1 cellular context compared by ENCODE assay signal in the genomic region with DNA sequence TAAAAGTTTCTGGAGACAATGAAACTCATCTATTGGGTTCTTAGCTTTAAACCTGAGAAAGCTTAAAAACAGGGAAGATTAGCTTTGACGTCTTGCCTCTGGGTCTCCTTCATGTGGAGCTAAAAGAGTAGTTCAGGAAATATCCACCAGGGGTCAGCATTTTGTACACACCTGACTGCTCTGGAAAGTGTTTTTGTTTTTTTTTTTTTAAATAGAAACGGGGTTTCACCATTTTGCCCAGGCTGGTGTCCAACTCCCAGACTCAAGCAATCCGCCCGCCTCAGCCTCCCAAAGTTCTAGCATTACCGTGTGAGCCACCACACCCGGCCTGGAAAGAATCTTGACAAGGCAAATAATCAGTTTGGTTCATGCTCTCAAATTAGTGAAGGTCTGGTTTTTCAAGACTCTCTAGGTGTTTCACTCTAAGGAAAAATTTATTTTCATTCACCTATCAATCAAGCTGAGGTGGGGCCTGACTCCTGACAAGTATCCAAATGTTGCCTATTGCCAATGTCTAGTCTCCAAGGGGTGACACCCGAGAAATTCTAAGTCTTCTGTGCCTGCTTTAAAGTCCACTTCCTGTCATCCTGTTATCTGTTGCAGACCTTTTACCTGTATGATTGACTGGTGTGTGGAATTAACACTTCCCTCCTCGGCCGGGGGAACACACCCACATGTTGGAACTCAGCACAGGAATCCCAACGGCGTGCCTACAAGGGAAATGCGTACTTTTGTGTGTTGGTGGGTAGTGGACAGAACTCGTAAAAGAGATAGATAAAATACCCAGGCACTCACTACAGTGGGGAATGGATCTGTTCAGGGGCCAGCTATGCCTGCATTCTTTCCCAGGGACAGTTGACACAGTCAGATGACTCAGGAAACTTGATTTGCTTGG.
A peak's percentile ranks its signal among the peaks of the same experiment; 100 is the strongest.
TF ChIP-seq lines count a peak whose summit lies in the region.

No MANE protein-coding gene starts in this region.

TF ChIP-seq in HepG2, 621 proteins besides CTCF, POLR2A, EP300 and RAD21 (continued from another document and continues in another):
- TF ChIP-seq NFRKB (IDR thresholded peaks at IDR 0.05) (no peak), CBX1 (IDR thresholded peaks at IDR 0.05; ENCODE audit: low read depth) (no peak), ZNF652 (CRISPR knock-in tag; IDR thresholded peaks at IDR 0.05; ENCODE audit: borderline replicate concordance, low read depth) (peak; percentile 86), ZNF326 (CRISPR knock-in tag; IDR thresholded peaks at IDR 0.05; ENCODE audit: borderline replicate concordance) (no peak), PPARG (CRISPR knock-in tag; conservative IDR thresholded peaks at IDR 0.05) (0 out of 2 replicates have a peak, but pooled peaks have one; percentile 10), ATF1 (CRISPR knock-in tag; IDR thresholded peaks at IDR 0.05) (no peak; the same call in 1 of the 2 replicates), NKX3-1 (CRISPR knock-in tag; IDR thresholded peaks at IDR 0.05) (no peak), JUND (CRISPR knock-in tag; IDR thresholded peaks at IDR 0.05) (0 out of 2 replicates have a peak, but pooled peaks have one; percentile 24), ATRX (CRISPR knock-in tag; IDR thresholded peaks at IDR 0.05; ENCODE audit: borderline replicate concordance) (no peak), GTF3A (CRISPR knock-in tag; conservative IDR thresholded peaks at IDR 0.05) (no peak), ZNF850 (CRISPR knock-in tag; conservative IDR thresholded peaks at IDR 0.05) (no peak), DNMT1 (CRISPR knock-in tag; IDR thresholded peaks at IDR 0.05) (no peak), FOXJ3 (CRISPR knock-in tag; IDR thresholded peaks at IDR 0.05; ENCODE audit: borderline replicate concordance) (peak; percentile 45; the same call in 1 of the 2 replicates), ISX (CRISPR knock-in tag; conservative IDR thresholded peaks at IDR 0.05) (no peak), CENPT (CRISPR knock-in tag; IDR thresholded peaks at IDR 0.05; ENCODE audit: low read depth) (no peak), CHCHD3 (CRISPR knock-in tag; IDR thresholded peaks at IDR 0.05) (no peak), HOXA5 (CRISPR knock-in tag; IDR thresholded peaks at IDR 0.05) (no peak), ZNF10 (CRISPR knock-in tag; IDR thresholded peaks at IDR 0.05; ENCODE audit: borderline replicate concordance, low read depth) (no peak), GABPB1 (CRISPR knock-in tag; IDR thresholded peaks at IDR 0.05) (peak; percentile 11; the same call in 1 of the 2 replicates), LCORL (IDR thresholded peaks at IDR 0.05) (no peak), LCORL (CRISPR knock-in tag; IDR thresholded peaks at IDR 0.05) (peak; percentile 47), ZFP90 (CRISPR knock-in tag; IDR thresholded peaks at IDR 0.05; ENCODE audit: borderline replicate concordance) (no peak), ZBTB8A (CRISPR knock-in tag; IDR thresholded peaks at IDR 0.05; ENCODE audit: borderline replicate concordance, low read depth) (no peak), ZSCAN9 (CRISPR knock-in tag; IDR thresholded peaks at IDR 0.05; ENCODE audit: borderline replicate concordance) (0 out of 2 replicates have a peak, but pooled peaks have one; percentile 9), ZNF292 (CRISPR knock-in tag; IDR thresholded peaks at IDR 0.05; ENCODE audit: borderline replicate concordance, low read depth) (no peak), GABPA (IDR thresholded peaks at IDR 0.05; ENCODE audit: low read depth, low read length) (no peak), GABPA (CRISPR knock-in tag; IDR thresholded peaks at IDR 0.05; ENCODE audit: low read depth) (peak; percentile 31; the same call in 1 of the 2 replicates), BORCS8-MEF2B (CRISPR knock-in tag; IDR thresholded peaks at IDR 0.05) (no peak), RELA (CRISPR knock-in tag; IDR thresholded peaks at IDR 0.05) (no peak), TOE1 (CRISPR knock-in tag; IDR thresholded peaks at IDR 0.05) (no peak), PHF8 (CRISPR knock-in tag; IDR thresholded peaks at IDR 0.05) (peak; percentile 38; the same call in 1 of the 2 replicates), ZNF383 (CRISPR knock-in tag; IDR thresholded peaks at IDR 0.05; ENCODE audit: borderline replicate concordance) (no peak), HNF4G (IDR thresholded peaks at IDR 0.05; ENCODE audit: borderline replicate concordance, low read depth, low read length) (no peak), HNF4G (CRISPR knock-in tag; IDR thresholded peaks at IDR 0.05; ENCODE audit: borderline replicate concordance, low read depth) (0 out of 2 replicates have a peak, but pooled peaks have one; percentile 11), ZFAT (CRISPR knock-in tag; conservative IDR thresholded peaks at IDR 0.05) (no peak), SMARCC2 (IDR thresholded peaks at IDR 0.05) (no peak), MYC (CRISPR knock-in tag; IDR thresholded peaks at IDR 0.05; ENCODE audit: borderline replicate concordance) (no peak), MIER2 (CRISPR knock-in tag; IDR thresholded peaks at IDR 0.05) (no peak), ERF (CRISPR knock-in tag; IDR thresholded peaks at IDR 0.05) (no peak), RFXANK (CRISPR knock-in tag; IDR thresholded peaks at IDR 0.05) (no peak), THYN1 (CRISPR knock-in tag; IDR thresholded peaks at IDR 0.05; ENCODE audit: borderline replicate concordance, low read depth) (no peak)
- TF ChIP-seq, protein P1, sequence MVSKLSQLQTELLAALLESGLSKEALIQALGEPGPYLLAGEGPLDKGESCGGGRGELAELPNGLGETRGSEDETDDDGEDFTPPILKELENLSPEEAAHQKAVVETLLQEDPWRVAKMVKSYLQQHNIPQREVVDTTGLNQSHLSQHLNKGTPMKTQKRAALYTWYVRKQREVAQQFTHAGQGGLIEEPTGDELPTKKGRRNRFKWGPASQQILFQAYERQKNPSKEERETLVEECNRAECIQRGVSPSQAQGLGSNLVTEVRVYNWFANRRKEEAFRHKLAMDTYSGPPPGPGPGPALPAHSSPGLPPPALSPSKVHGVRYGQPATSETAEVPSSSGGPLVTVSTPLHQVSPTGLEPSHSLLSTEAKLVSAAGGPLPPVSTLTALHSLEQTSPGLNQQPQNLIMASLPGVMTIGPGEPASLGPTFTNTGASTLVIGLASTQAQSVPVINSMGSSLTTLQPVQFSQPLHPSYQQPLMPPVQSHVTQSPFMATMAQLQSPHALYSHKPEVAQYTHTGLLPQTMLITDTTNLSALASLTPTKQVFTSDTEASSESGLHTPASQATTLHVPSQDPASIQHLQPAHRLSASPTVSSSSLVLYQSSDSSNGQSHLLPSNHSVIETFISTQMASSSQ (IDR thresholded peaks at IDR 0.05; ENCODE audit: low read depth), result no peak
- TF ChIP-seq, protein P1 (CRISPR knock-in tag; IDR thresholded peaks at IDR 0.05; ENCODE audit: borderline replicate concordance), result no peak
- TF ChIP-seq, protein P2, sequence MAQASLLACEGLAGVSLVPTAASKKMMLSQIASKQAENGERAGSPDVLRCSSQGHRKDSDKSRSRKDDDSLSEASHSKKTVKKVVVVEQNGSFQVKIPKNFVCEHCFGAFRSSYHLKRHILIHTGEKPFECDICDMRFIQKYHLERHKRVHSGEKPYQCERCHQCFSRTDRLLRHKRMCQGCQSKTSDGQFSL (CRISPR knock-in tag; IDR thresholded peaks at IDR 0.05), result no peak
- TF ChIP-seq, protein P3, sequence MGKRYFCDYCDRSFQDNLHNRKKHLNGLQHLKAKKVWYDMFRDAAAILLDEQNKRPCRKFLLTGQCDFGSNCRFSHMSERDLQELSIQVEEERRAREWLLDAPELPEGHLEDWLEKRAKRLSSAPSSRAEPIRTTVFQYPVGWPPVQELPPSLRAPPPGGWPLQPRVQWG (CRISPR knock-in tag; IDR thresholded peaks at IDR 0.05; ENCODE audit: borderline replicate concordance, low read depth), result no peak
- TF ChIP-seq, protein P4, sequence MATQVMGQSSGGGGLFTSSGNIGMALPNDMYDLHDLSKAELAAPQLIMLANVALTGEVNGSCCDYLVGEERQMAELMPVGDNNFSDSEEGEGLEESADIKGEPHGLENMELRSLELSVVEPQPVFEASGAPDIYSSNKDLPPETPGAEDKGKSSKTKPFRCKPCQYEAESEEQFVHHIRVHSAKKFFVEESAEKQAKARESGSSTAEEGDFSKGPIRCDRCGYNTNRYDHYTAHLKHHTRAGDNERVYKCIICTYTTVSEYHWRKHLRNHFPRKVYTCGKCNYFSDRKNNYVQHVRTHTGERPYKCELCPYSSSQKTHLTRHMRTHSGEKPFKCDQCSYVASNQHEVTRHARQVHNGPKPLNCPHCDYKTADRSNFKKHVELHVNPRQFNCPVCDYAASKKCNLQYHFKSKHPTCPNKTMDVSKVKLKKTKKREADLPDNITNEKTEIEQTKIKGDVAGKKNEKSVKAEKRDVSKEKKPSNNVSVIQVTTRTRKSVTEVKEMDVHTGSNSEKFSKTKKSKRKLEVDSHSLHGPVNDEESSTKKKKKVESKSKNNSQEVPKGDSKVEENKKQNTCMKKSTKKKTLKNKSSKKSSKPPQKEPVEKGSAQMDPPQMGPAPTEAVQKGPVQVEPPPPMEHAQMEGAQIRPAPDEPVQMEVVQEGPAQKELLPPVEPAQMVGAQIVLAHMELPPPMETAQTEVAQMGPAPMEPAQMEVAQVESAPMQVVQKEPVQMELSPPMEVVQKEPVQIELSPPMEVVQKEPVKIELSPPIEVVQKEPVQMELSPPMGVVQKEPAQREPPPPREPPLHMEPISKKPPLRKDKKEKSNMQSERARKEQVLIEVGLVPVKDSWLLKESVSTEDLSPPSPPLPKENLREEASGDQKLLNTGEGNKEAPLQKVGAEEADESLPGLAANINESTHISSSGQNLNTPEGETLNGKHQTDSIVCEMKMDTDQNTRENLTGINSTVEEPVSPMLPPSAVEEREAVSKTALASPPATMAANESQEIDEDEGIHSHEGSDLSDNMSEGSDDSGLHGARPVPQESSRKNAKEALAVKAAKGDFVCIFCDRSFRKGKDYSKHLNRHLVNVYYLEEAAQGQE (IDR thresholded peaks at IDR 0.05; ENCODE audit: borderline replicate concordance in 1 of 2, low read depth in 1 of 2, low read length in 2 of 2), result no peak
- TF ChIP-seq, protein P5, sequence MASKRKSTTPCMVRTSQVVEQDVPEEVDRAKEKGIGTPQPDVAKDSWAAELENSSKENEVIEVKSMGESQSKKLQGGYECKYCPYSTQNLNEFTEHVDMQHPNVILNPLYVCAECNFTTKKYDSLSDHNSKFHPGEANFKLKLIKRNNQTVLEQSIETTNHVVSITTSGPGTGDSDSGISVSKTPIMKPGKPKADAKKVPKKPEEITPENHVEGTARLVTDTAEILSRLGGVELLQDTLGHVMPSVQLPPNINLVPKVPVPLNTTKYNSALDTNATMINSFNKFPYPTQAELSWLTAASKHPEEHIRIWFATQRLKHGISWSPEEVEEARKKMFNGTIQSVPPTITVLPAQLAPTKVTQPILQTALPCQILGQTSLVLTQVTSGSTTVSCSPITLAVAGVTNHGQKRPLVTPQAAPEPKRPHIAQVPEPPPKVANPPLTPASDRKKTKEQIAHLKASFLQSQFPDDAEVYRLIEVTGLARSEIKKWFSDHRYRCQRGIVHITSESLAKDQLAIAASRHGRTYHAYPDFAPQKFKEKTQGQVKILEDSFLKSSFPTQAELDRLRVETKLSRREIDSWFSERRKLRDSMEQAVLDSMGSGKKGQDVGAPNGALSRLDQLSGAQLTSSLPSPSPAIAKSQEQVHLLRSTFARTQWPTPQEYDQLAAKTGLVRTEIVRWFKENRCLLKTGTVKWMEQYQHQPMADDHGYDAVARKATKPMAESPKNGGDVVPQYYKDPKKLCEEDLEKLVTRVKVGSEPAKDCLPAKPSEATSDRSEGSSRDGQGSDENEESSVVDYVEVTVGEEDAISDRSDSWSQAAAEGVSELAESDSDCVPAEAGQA (IDR thresholded peaks at IDR 0.05; ENCODE audit: low read depth), result no peak
- TF ChIP-seq, protein P5 (CRISPR knock-in tag; IDR thresholded peaks at IDR 0.05; ENCODE audit: borderline replicate concordance), result no peak
- TF ChIP-seq, protein P6, sequence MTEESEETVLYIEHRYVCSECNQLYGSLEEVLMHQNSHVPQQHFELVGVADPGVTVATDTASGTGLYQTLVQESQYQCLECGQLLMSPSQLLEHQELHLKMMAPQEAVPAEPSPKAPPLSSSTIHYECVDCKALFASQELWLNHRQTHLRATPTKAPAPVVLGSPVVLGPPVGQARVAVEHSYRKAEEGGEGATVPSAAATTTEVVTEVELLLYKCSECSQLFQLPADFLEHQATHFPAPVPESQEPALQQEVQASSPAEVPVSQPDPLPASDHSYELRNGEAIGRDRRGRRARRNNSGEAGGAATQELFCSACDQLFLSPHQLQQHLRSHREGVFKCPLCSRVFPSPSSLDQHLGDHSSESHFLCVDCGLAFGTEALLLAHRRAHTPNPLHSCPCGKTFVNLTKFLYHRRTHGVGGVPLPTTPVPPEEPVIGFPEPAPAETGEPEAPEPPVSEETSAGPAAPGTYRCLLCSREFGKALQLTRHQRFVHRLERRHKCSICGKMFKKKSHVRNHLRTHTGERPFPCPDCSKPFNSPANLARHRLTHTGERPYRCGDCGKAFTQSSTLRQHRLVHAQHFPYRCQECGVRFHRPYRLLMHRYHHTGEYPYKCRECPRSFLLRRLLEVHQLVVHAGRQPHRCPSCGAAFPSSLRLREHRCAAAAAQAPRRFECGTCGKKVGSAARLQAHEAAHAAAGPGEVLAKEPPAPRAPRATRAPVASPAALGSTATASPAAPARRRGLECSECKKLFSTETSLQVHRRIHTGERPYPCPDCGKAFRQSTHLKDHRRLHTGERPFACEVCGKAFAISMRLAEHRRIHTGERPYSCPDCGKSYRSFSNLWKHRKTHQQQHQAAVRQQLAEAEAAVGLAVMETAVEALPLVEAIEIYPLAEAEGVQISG (CRISPR knock-in tag; IDR thresholded peaks at IDR 0.05), result no peak
